ENCODE assay signal across 26 cellular contexts in genomic region chr19:21709464-21709863, GRCh38.
"Had no signal": no experiment of that assay in that cellular context is flagged by ENCODE, and none has a peak within 500 bp of the region (broad histone marks: within the 10 kb centered on the region; RNA-seq: fewer than 3 reads in every experiment).

No MANE protein-coding gene starts in this region.

- DNase-seq: Kasumi-1; MV-4-11; NCI-H1048; NCI-H1105; NCI-H1417; NCI-H1436 treated with DMSO at 0.1 percent for 48 hours; NCI-H1694; NCI-H187 treated with DMSO at 0.1 percent for 48 hours; NCI-H2029 treated with DMSO at 0.1 percent for 48 hours; NCI-H2171; NCI-H226; NCI-H446; NCI-H510A; NCI-H524 treated with DMSO at 0.1 percent for 48 hours; NCI-H69; NK-92 treated with Interleukin-12 subunit alpha and Interleukin-12 subunit beta, amount 100 ng/mL, for 24 hours; PC-3; Peyer's patch; SHP77 treated with DMSO at 0.1 percent for 48 hours; SJCRH30 had no signal

- H3K4me3 ChIP-seq: K562, Peyer's patch, SJCRH30 had no signal

- H3K27me3 Mint-ChIP-seq: IgD-negative memory B cell had no signal

- H3K4me2 ChIP-seq: KMS-11 had no signal

- H3K4me1 ChIP-seq: Peyer's patch, SJCRH30 had no signal

- H3K27ac Mint-ChIP-seq: IgD-negative memory B cell had no signal

- H3K27ac ChIP-seq: HL-60, KMS-11, Peyer's patch, SJCRH30 had no signal

- H3K4me1 Mint-ChIP-seq: IgD-negative memory B cell had no signal

- H3K4me3 Mint-ChIP-seq: IgD-negative memory B cell had no signal

- ATAC-seq: K562, PC-3, Right ventricle myocardium inferior, SK-N-SH treated with all-trans-retinoic acid at 6 μM for 48 hours had no signal

- H3K9me3 ChIP-seq: SJCRH30 had no signal

- H3K36me3 ChIP-seq: Peyer's patch, SJCRH30 had no signal

- H3K27me3 ChIP-seq: Peyer's patch, SJCRH30 had no signal
